1 cellular context compared by ENCODE assay signal in genomic region chr9:5842926-5843325, GRCh38.
TF ChIP-seq lines count a peak whose summit lies in the region.

No MANE protein-coding gene starts in this region.

TF ChIP-seq in GM12878, 131 proteins besides CTCF, POLR2A, EP300 and RAD21:
- TF ChIP-seq SPI1 (IDR thresholded peaks at IDR 0.05; ENCODE audit: borderline replicate concordance, insufficient read depth, low read depth, low read length) (peak; percentile 35; the same call in 1 of the 2 replicates), ATF7 (IDR thresholded peaks at IDR 0.05; ENCODE audit: low read depth) (peak; percentile 33; the same call in 1 of the 2 replicates), MLLT1 (IDR thresholded peaks at IDR 0.05) (peak; percentile 55; the same call in 1 of the 2 replicates), MTA2 (IDR thresholded peaks at IDR 0.05; ENCODE audit: low read depth) (peak; percentile 83), DPF2 (IDR thresholded peaks at IDR 0.05) (peak; percentile 38; the same call in 1 of the 2 replicates), ZNF274 (IDR thresholded peaks at IDR 0.05; ENCODE audit: insufficient read depth, insufficient read length) (no peak), IKZF2 (IDR thresholded peaks at IDR 0.05) (peak in 1 of 2 experiments; percentile 18; a peak in 2 of 4 replicates), MTA3 (IDR thresholded peaks at IDR 0.05; ENCODE audit: borderline replicate concordance, low read length) (no peak), NR2F1 (conservative IDR thresholded peaks at IDR 0.05) (0 out of 2 replicates have a peak, but pooled peaks have one; percentile 37), BMI1 (IDR thresholded peaks at IDR 0.05; ENCODE audit: borderline replicate concordance) (no peak)
- TF ChIP-seq, protein P1, sequence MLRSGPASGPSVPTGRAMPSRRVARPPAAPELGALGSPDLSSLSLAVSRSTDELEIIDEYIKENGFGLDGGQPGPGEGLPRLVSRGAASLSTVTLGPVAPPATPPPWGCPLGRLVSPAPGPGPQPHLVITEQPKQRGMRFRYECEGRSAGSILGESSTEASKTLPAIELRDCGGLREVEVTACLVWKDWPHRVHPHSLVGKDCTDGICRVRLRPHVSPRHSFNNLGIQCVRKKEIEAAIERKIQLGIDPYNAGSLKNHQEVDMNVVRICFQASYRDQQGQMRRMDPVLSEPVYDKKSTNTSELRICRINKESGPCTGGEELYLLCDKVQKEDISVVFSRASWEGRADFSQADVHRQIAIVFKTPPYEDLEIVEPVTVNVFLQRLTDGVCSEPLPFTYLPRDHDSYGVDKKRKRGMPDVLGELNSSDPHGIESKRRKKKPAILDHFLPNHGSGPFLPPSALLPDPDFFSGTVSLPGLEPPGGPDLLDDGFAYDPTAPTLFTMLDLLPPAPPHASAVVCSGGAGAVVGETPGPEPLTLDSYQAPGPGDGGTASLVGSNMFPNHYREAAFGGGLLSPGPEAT (IDR thresholded peaks at IDR 0.05; ENCODE audit: low read depth) = 0 out of 2 replicates have a peak, but pooled peaks have one; percentile 11
